Comparison of ENCODE assay signal across 8 cellular contexts in genomic region chr4:13548984-13549546, GRCh38. TPM values are rescaled to one million over a fixed set of nuclear protein-coding genes. Genes with fewer than 3 reads are reported as not detected.
A peak's percentile ranks its signal among the peaks of the same experiment; 100 is the strongest.
DNase-seq lines count a peak whose midpoint lies in the region; TF ChIP-seq lines count a peak whose summit lies in the region.

No MANE protein-coding gene starts in this region.

- no peaks in the 10 kb centered on the region for H3K9me3 Mint-ChIP-seq in activated T-helper 1 cell treated with anti-CD3 and anti-CD28 coated beads, Interleukin-12 subunit alpha, Interleukin-12 subunit beta, Interleukin-2, Interleukin-4 antibody, amounts not matched to agents 30 ng/mL and 10 ng/mL and 1 ng/mL, durations not matched to agents 14 hours and 24 hours and 36 hours
- peaks cover 11% of the 10 kb centered on the region for H3K9me3 Mint-ChIP-seq in neural progenitor cell

- 8 to 9% methylated on average over 21 of the region's 21 CpGs for WGBS in GM23248 (ENCODE audit: low coverage in 1 of 2, low lambda C conversion rate in 2 of 2, missing lambda C conversion rate in 2 of 2), 2 experiments

- no peaks in the 10 kb centered on the region for H3K79me2 ChIP-seq in DOHH2 (ENCODE audit: control insufficient read depth, low read length)
- no peaks in the 10 kb centered on the region for H3K79me2 ChIP-seq in GM23248 (ENCODE audit: insufficient read depth)
- peaks cover 21% of the 10 kb centered on the region for H3K79me2 ChIP-seq in KMS-11 (ENCODE audit: insufficient read depth, low read depth)
- H3K79me2 ChIP-seq in neural progenitor cell (ENCODE audit: low read depth), result no peaks in the 10 kb centered on the region

- TF ChIP-seq CTCF in DOHH2 (IDR thresholded peaks at IDR 0.05; ENCODE audit: low read depth, low read length, poor library complexity, severe bottlenecking) (peak; percentile 84), KMS-11 (conservative IDR thresholded peaks at IDR 0.05; ENCODE audit: low read depth, low read length) (peak; percentile 82), fibroblast of the aortic adventitia (IDR thresholded peaks at IDR 0.05; ENCODE audit: insufficient read depth, low read length) (peak; percentile 84), neural progenitor cell (IDR thresholded peaks at IDR 0.05) (peak; percentile 98)

- H3K27ac ChIP-seq in DOHH2 (ENCODE audit: low read depth, low read length) (no peak overlapping the region), GM23248 (no peak overlapping the region), KMS-11 (peak overlapping the region; percentile 43), neural progenitor cell (no peak overlapping the region), stomach smooth muscle (ENCODE audit: low read length) (no peak overlapping the region)

- H3K4me2 ChIP-seq in DOHH2 (ENCODE audit: low read length) (peak overlapping the region; percentile 47), GM23248 (ENCODE audit: unreplicated experiment) (peak overlapping the region; percentile 94), KMS-11 (peak overlapping the region; percentile 77), neural progenitor cell (peak overlapping the region; percentile 78)

- H3F3A ChIP-seq in DOHH2 (ENCODE audit: control insufficient read depth, insufficient read depth), result peaks cover 14% of the 10 kb centered on the region
- no peaks in the 10 kb centered on the region for H3F3A ChIP-seq in GM23248 (ENCODE audit: insufficient read depth)
- peaks cover 29% of the 10 kb centered on the region for H3F3A ChIP-seq in neural progenitor cell (ENCODE audit: low read depth)

- H3K9me2 ChIP-seq in DOHH2 (replicated peaks; ENCODE audit: control insufficient read depth, low read length), result no peaks in the 10 kb centered on the region
- no peaks in the 10 kb centered on the region for H3K9me2 ChIP-seq in GM23248 (ENCODE audit: insufficient read depth)

- peak overlapping the region; percentile 33; the same call in 1 of the 2 replicates for H3K4me3 ChIP-seq in DOHH2 (ENCODE audit: low read length)
- H3K4me3 ChIP-seq in GM23248, result peak overlapping the region; percentile 74
- H3K4me3 ChIP-seq in KMS-11 (IDR thresholded peaks at IDR 0.05; ENCODE audit: insufficient read depth, low read depth, low read length), result peak overlapping the region; percentile 61
- H3K4me3 ChIP-seq in fibroblast of the aortic adventitia (ENCODE audit: low read depth, low read length), result peak overlapping the region; percentile 69
- peak overlapping the region; percentile 47 for H3K4me3 ChIP-seq in neural progenitor cell
- peak overlapping the region; percentile 68 to 76 for H3K4me3 ChIP-seq in stomach smooth muscle (ENCODE audit: low read length in 2 of 2)

- H2AFZ ChIP-seq in GM23248 (peak overlapping the region; percentile 90), KMS-11 (ENCODE audit: low read depth) (peak overlapping the region; percentile 73), neural progenitor cell (replicated peaks) (peak overlapping the region; percentile 90)

- intact Hi-C loops in activated T-helper 1 cell treated with anti-CD3 and anti-CD28 coated beads, Interleukin-12 subunit alpha, Interleukin-12 subunit beta, Interleukin-2, Interleukin-4 antibody, amounts not matched to agents 30 ng/mL and 10 ng/mL and 1 ng/mL, durations not matched to agents 14 hours and 24 hours and 36 hours (cut with micrococcal nuclease), result loop anchor here (1.0 to 10.0 kb wide), 6 partner anchors 64 to 916 kb away; partner anchors contain the start of genes BOD1L1 and RAB28

- in situ Hi-C loops in GM23248 (cut with MboI), result no loop called here

- peak overlapping the region; percentile 25 for H3K27ac Mint-ChIP-seq in activated T-helper 1 cell treated with anti-CD3 and anti-CD28 coated beads, Interleukin-12 subunit alpha, Interleukin-12 subunit beta, Interleukin-2, Interleukin-4 antibody, amounts not matched to agents 30 ng/mL and 10 ng/mL and 1 ng/mL, durations not matched to agents 14 hours and 24 hours and 36 hours
- H3K27ac Mint-ChIP-seq in neural progenitor cell, result peak overlapping the region; percentile 40

- peaks cover 29% of the 10 kb centered on the region for H3K4me1 Mint-ChIP-seq in activated T-helper 1 cell treated with anti-CD3 and anti-CD28 coated beads, Interleukin-12 subunit alpha, Interleukin-12 subunit beta, Interleukin-2, Interleukin-4 antibody, amounts not matched to agents 30 ng/mL and 10 ng/mL and 1 ng/mL, durations not matched to agents 14 hours and 24 hours and 36 hours (ENCODE audit: low read depth)
- H3K4me1 Mint-ChIP-seq in neural progenitor cell, result peaks cover 26% of the 10 kb centered on the region

- H3K9me3 ChIP-seq in DOHH2 (ENCODE audit: control insufficient read depth, insufficient read depth, low read length), result no peaks in the 10 kb centered on the region
- no peaks in the 10 kb centered on the region for H3K9me3 ChIP-seq in GM23248 (ENCODE audit: low read depth)
- no peaks in the 10 kb centered on the region for H3K9me3 ChIP-seq in neural progenitor cell (ENCODE audit: low read depth)
- H3K9me3 ChIP-seq in stomach smooth muscle (ENCODE audit: control insufficient read depth in 2 of 2, low read length in 2 of 2), result no peaks in the 10 kb centered on the region

- H3K4me1 ChIP-seq in DOHH2 (ENCODE audit: control insufficient read depth, low read length), result peaks cover 27% of the 10 kb centered on the region
- no peaks in the 10 kb centered on the region; the same call in 1 of the 2 replicates for H3K4me1 ChIP-seq in GM23248 (ENCODE audit: insufficient read depth)
- peaks cover 14% of the 10 kb centered on the region for H3K4me1 ChIP-seq in KMS-11 (ENCODE audit: low read depth, poor library complexity, severe bottlenecking)
- H3K4me1 ChIP-seq in neural progenitor cell, result no peaks in the 10 kb centered on the region
- peaks cover 29% of the 10 kb centered on the region for H3K4me1 ChIP-seq in stomach smooth muscle (ENCODE audit: control insufficient read depth, insufficient read depth, low read length)

- no peaks in the 10 kb centered on the region for H3K36me3 ChIP-seq in DOHH2 (ENCODE audit: control insufficient read depth, low read length)
- H3K36me3 ChIP-seq in GM23248 (ENCODE audit: low read depth), result no peaks in the 10 kb centered on the region
- no peaks in the 10 kb centered on the region for H3K36me3 ChIP-seq in KMS-11 (ENCODE audit: insufficient read depth)
- no peaks in the 10 kb centered on the region for H3K36me3 ChIP-seq in neural progenitor cell
- no peaks in the 10 kb centered on the region for H3K36me3 ChIP-seq in stomach smooth muscle (ENCODE audit: control insufficient read depth in 2 of 2, insufficient read depth in 2 of 2, low read length in 2 of 2)

- peaks cover 61% of the 10 kb centered on the region for H3K27me3 Mint-ChIP-seq in activated T-helper 1 cell treated with anti-CD3 and anti-CD28 coated beads, Interleukin-12 subunit alpha, Interleukin-12 subunit beta, Interleukin-2, Interleukin-4 antibody, amounts not matched to agents 30 ng/mL and 10 ng/mL and 1 ng/mL, durations not matched to agents 14 hours and 24 hours and 36 hours (ENCODE audit: insufficient read depth)
- H3K27me3 Mint-ChIP-seq in neural progenitor cell (ENCODE audit: insufficient read depth, low read depth), result peaks cover 30% of the 10 kb centered on the region

- peaks cover 1% of the 10 kb centered on the region for H3K36me3 Mint-ChIP-seq in activated T-helper 1 cell treated with anti-CD3 and anti-CD28 coated beads, Interleukin-12 subunit alpha, Interleukin-12 subunit beta, Interleukin-2, Interleukin-4 antibody, amounts not matched to agents 30 ng/mL and 10 ng/mL and 1 ng/mL, durations not matched to agents 14 hours and 24 hours and 36 hours (ENCODE audit: low read depth)
- H3K36me3 Mint-ChIP-seq in neural progenitor cell, result no peaks in the 10 kb centered on the region

- H3K27me3 ChIP-seq in DOHH2 (ENCODE audit: control insufficient read depth, low read length) (peaks cover 38% of the 10 kb centered on the region), GM23248 (replicated peaks; ENCODE audit: insufficient read depth) (peaks cover 53% of the 10 kb centered on the region), KMS-11 (ENCODE audit: insufficient read depth, low read depth) (no peaks in the 10 kb centered on the region), neural progenitor cell (peaks cover 80% of the 10 kb centered on the region), stomach smooth muscle (ENCODE audit: control insufficient read depth in 1 of 2, insufficient read depth in 2 of 2, low read length in 2 of 2) (peaks cover 0 to 11% of the 10 kb centered on the region in 2 donors)

- H3K4me3 Mint-ChIP-seq in activated T-helper 1 cell treated with anti-CD3 and anti-CD28 coated beads, Interleukin-12 subunit alpha, Interleukin-12 subunit beta, Interleukin-2, Interleukin-4 antibody, amounts not matched to agents 30 ng/mL and 10 ng/mL and 1 ng/mL, durations not matched to agents 14 hours and 24 hours and 36 hours, result peak overlapping the region; percentile 28
- H3K4me3 Mint-ChIP-seq in neural progenitor cell, result peak overlapping the region; percentile 82

- H3K9ac ChIP-seq in GM23248 (no peak overlapping the region), KMS-11 (peak overlapping the region; percentile 81; the same call in 1 of the 2 replicates), neural progenitor cell (no peak overlapping the region), stomach smooth muscle (ENCODE audit: low read length in 2 of 2) (peak overlapping the region; percentile 70 to 79)

- DNase-seq in GM23248, result peak; percentile 74
- DNase-seq in RKO (ENCODE audit: low spot score), result peak; percentile 82
- peak; percentile 72 for DNase-seq in activated T-helper 1 cell treated with anti-CD3 and anti-CD28 coated beads, Interleukin-12 subunit alpha, Interleukin-12 subunit beta, Interleukin-2, Interleukin-4 antibody, amounts not matched to agents 30 ng/mL and 10 ng/mL and 1 ng/mL, durations not matched to agents 14 hours and 24 hours and 36 hours (ENCODE audit: low spot score)
- peak; percentile 83 for DNase-seq in fibroblast of the aortic adventitia (ENCODE audit: low read depth)
- peak; percentile 93 for DNase-seq in neural progenitor cell (ENCODE audit: low spot score)

- H4K20me1 ChIP-seq in DOHH2 (ENCODE audit: control insufficient read depth, insufficient read depth, low read depth, low read length), result no peaks in the 10 kb centered on the region
- no peaks in the 10 kb centered on the region for H4K20me1 ChIP-seq in GM23248 (ENCODE audit: insufficient read depth)
- H4K20me1 ChIP-seq in KMS-11 (ENCODE audit: insufficient read depth), result no peaks in the 10 kb centered on the region
- H4K20me1 ChIP-seq in neural progenitor cell (ENCODE audit: low read depth), result peaks cover 22% of the 10 kb centered on the region

RNA-seq across cellular contexts. Expression of gene NKX3-2, which starts 4.8 kb away (rescaled TPM):
- under 0.01 and 0.13 TPM in 2 replicates for total RNA-seq in GM23248 (2014; rRNA removed; shearing (Covaris generic))
- not detected in 2 replicates for polyA plus RNA-seq in GM23248 (2016; fragmentation: Nextera tagmentation; extraction: Ambion mirVana)
- not detected in 2 replicates for total RNA-seq in activated T-helper 1 cell treated with anti-CD3 and anti-CD28 coated beads, Interleukin-12 subunit alpha, Interleukin-12 subunit beta, Interleukin-2, Interleukin-4 antibody, amounts not matched to agents 30 ng/mL and 10 ng/mL and 1 ng/mL, durations not matched to agents 14 hours and 24 hours and 36 hours
- total RNA-seq in fibroblast of the aortic adventitia (ENCODE audit: low replicate concordance) (0.18 and 1.9 TPM in 2 replicates), neural progenitor cell (ENCODE audit: low replicate concordance) (0.40 TPM in 1 of 2 replicates, not detected in the other)

Comparison
In these comparisons a context has a peak if more than half of its experiments do, and no peak if none do; other contexts are left out.
1. H3K9ac ChIP-seq: peak in KMS-11 (single experiment) and stomach smooth muscle (2 of 2); none in GM23248 (single experiment) and neural progenitor cell (single experiment).
2. Peak in every context shown above with its lines, with median percentiles within 50 percentile points of each other: H3K4me2 ChIP-seq, H3K4me3 ChIP-seq, CTCF ChIP-seq, DNase-seq and H2AFZ ChIP-seq.